Comparison of ENCODE assay signal across 8 cellular contexts in the genomic region with DNA sequence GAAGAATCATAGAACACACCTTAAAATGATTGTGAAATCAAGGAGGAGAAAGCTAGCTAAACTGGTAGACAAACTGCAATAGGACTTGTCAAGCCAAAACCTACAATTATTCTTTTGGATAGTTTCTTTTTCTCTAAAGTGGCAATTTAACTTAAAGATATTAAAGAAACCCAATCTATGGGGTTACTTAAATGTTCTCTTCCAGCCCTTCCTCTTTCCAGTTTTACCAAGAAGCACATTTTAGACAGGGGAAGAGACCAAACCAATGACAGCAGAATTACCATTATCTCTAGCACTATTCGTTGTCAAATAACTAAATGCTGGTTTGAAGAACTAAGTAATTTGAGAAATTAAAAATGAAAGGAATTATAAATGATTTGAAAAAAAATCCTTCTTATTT. TPM values are rescaled to one million over a fixed set of nuclear protein-coding genes. Genes with fewer than 3 reads are reported as not detected.
DNase-seq lines count a peak whose midpoint lies in the region; ATAC-seq and TF ChIP-seq lines count a peak whose summit lies in the region.

No MANE protein-coding gene starts in this region.

- H3K4me2 ChIP-seq in mesenchymal stem cell (ENCODE audit: low read length, poor library complexity, severe bottlenecking) = no peak overlapping the region

- WGBS in mesenchymal stem cell = no CpG with 5 or more reads among the region's 1 CpG

- H3K23ac ChIP-seq in mesenchymal stem cell (ENCODE audit: low read length in 2 of 2) = no peak overlapping the region

- DNase-seq in right atrium auricular region (ENCODE audit: low spot score) (no peak), Right ventricle myocardium superior (no peak), ascending aorta (ENCODE audit: low spot score in 2 of 2) (no peak), mesenchymal stem cell (no peak), NCI-H1092 treated with DMSO at 0.1 percent for 48 hours (lab: John Stamatoyannopoulos, UW) (no peak), foreskin melanocyte (no peak)
- DNase-seq in NK-92 treated with Interleukin-12 subunit alpha and Interleukin-12 subunit beta, amount 100 ng/mL, for 24 hours (lab: John Stamatoyannopoulos, UW) = no peak

- no peak for ATAC-seq in Right ventricle myocardium superior (ENCODE audit: poor library complexity)
- no peak for ATAC-seq in HG02623 (IDR thresholded peaks at IDR 0.05; ENCODE audit: unreplicated experiment)

- peak overlapping the region; percentile 68 to 74 for H3K4me3 ChIP-seq in right atrium auricular region
- peak overlapping the region; percentile 81 to 82 for H3K4me3 ChIP-seq in ascending aorta
- H3K4me3 ChIP-seq in mesenchymal stem cell (ENCODE audit: insufficient read depth in 1 of 2, low read depth in 1 of 2, low read length in 2 of 2) = peak overlapping the region in 1 of 2 experiments; percentile 87

- H3K27ac ChIP-seq in right atrium auricular region (peak overlapping the region; percentile 99), ascending aorta (peak overlapping the region; percentile 98 to 99), mesenchymal stem cell (ENCODE audit: low read length, poor library complexity, severe bottlenecking) (no peak overlapping the region)

- no peak overlapping the region for H3K4ac ChIP-seq in mesenchymal stem cell (ENCODE audit: low read depth in 1 of 2, low read length in 2 of 2)

- intact Hi-C loops in Right ventricle myocardium superior (cut with DNase I) (loop anchor here (10.0 kb wide), 1 partner anchor 180 kb away; no protein-coding TSS in a partner anchor), ascending aorta (cut with DNase I) (loop anchor here (10.0 kb wide), 3 partner anchors 140 to 1170 kb away; no protein-coding TSS in a partner anchor)

- H3K4me1 ChIP-seq in right atrium auricular region (peaks cover 0 to 25% of the 10 kb centered on the region in 2 donors), ascending aorta (peaks cover 0 to 13% of the 10 kb centered on the region in 2 donors), mesenchymal stem cell (ENCODE audit: control insufficient read depth, insufficient read depth, low read depth, low read length) (peaks cover 3% of the 10 kb centered on the region)

- no peaks in the 10 kb centered on the region for H3K36me3 ChIP-seq in right atrium auricular region
- no peaks in the 10 kb centered on the region for H3K36me3 ChIP-seq in ascending aorta
- peaks cover 0 to 8% of the 10 kb centered on the region in 2 experiments for H3K36me3 ChIP-seq in mesenchymal stem cell (ENCODE audit: control insufficient read depth in 1 of 2, insufficient read depth in 2 of 2, low read depth in 1 of 2, low read length in 2 of 2)

- H2BK15ac ChIP-seq in mesenchymal stem cell (ENCODE audit: low read depth, poor library complexity, severe bottlenecking) = no peak overlapping the region

- no peak overlapping the region for H4K8ac ChIP-seq in mesenchymal stem cell (ENCODE audit: low read length)

- no peaks in the 10 kb centered on the region for H3K27me3 ChIP-seq in right atrium auricular region
- no peaks in the 10 kb centered on the region for H3K27me3 ChIP-seq in ascending aorta
- H3K27me3 ChIP-seq in mesenchymal stem cell (ENCODE audit: control insufficient read depth in 1 of 2, insufficient read depth in 1 of 2, low read length in 2 of 2) = no peaks in the 10 kb centered on the region

- no peak overlapping the region for H2BK12ac ChIP-seq in mesenchymal stem cell (ENCODE audit: low read length in 2 of 2)

- H3K9me3 ChIP-seq in right atrium auricular region (no peaks in the 10 kb centered on the region), ascending aorta (no peaks in the 10 kb centered on the region), mesenchymal stem cell (ENCODE audit: control insufficient read depth, low read length) (no peaks in the 10 kb centered on the region)

- H2AFZ ChIP-seq in mesenchymal stem cell (ENCODE audit: low read depth, low read length) = no peak overlapping the region

- no peak overlapping the region for H2BK120ac ChIP-seq in mesenchymal stem cell (ENCODE audit: low read depth, low read length)

- H3K79me1 ChIP-seq in mesenchymal stem cell (replicated peaks; ENCODE audit: low read length, poor library complexity, severe bottlenecking) = peaks cover 5% of the 10 kb centered on the region

- peak overlapping the region; percentile 90 for H3K9ac ChIP-seq in mesenchymal stem cell (ENCODE audit: low read length)

- no peak overlapping the region for H2AK5ac ChIP-seq in mesenchymal stem cell (ENCODE audit: low read length, severe bottlenecking)

- no peak overlapping the region for H4K91ac ChIP-seq in mesenchymal stem cell (ENCODE audit: low read length)

- no peak for TF ChIP-seq CTCF in right atrium auricular region (IDR thresholded peaks at IDR 0.05)
- TF ChIP-seq CTCF in ascending aorta (IDR thresholded peaks at IDR 0.05) = no peak

- H3K14ac ChIP-seq in mesenchymal stem cell (ENCODE audit: low read length in 2 of 2) = no peak overlapping the region

- H2BK5ac ChIP-seq in mesenchymal stem cell (ENCODE audit: low read depth, low read length, poor library complexity, severe bottlenecking) = no peak overlapping the region

- H3K18ac ChIP-seq in mesenchymal stem cell (ENCODE audit: low read depth in 1 of 2, low read length in 2 of 2) = no peak overlapping the region

RNA-seq across cellular contexts. Expression of a gene that starts 0.7 kb away (rescaled TPM):
- total RNA-seq in right atrium auricular region (100 to 1,000 TPM in 1 of 2 donors, 10 to 100 TPM in 1; 61.0 to 139 TPM), Right ventricle myocardium superior (108 TPM), ascending aorta (12.6 TPM)
- 3.7 TPM for polyA plus RNA-seq in mesenchymal stem cell (2013, experiment 1 of 2)
- 4.1 TPM for polyA plus RNA-seq in mesenchymal stem cell (2013, experiment 2 of 2)
